ENCODE assay signal across 8 cellular contexts in genomic region chr10:69572159-69573055, GRCh38. TPM values are rescaled to one million over a fixed set of nuclear protein-coding genes. Genes with fewer than 3 reads are reported as not detected.
DNase-seq lines count a peak whose midpoint lies in the region; ATAC-seq, FAIRE-seq and TF ChIP-seq lines count a peak whose summit lies in the region.

No MANE protein-coding gene starts in this region.

- TF ChIP-seq POLR2A in spleen (IDR thresholded peaks at IDR 0.05) (no peak), GM12892 (IDR thresholded peaks at IDR 0.05; ENCODE audit: low read depth, low read length) (no peak)

- H3K27ac ChIP-seq in WERI-Rb-1 (no peak overlapping the region), foreskin keratinocyte (no peak overlapping the region), spleen (no peak overlapping the region)

- H3K4me1 ChIP-seq in foreskin keratinocyte (no peaks in the 10 kb centered on the region), spleen (peaks cover 25 to 42% (median 34%) of the 10 kb centered on the region in 6 donors)

- no peaks in the 10 kb centered on the region for H3K36me3 ChIP-seq in WERI-Rb-1
- no peaks in the 10 kb centered on the region for H3K36me3 ChIP-seq in spleen

- DNase-seq in WERI-Rb-1 (no peak), foreskin keratinocyte (peak in 1 of 2 donors; percentile 19), spleen (no peak), activated gamma-delta T cell (lab: John Stamatoyannopoulos, UW) (no peak), GM12892 (ENCODE audit: insufficient read length) (no peak)

- intact Hi-C loops in spleen (cut with DNase I; ENCODE audit: low total_unique reads) = no loop called here

- TF ChIP-seq CTCF in GM12875 (IDR thresholded peaks at IDR 0.05; ENCODE audit: borderline replicate concordance, insufficient read depth, low read depth, low read length) (no peak), WERI-Rb-1 (IDR thresholded peaks at IDR 0.05; ENCODE audit: low read depth, low read length) (no peak), foreskin keratinocyte (conservative IDR thresholded peaks at IDR 0.05) (no peak), spleen (IDR thresholded peaks at IDR 0.05 in 8 of 11, conservative IDR thresholded peaks at IDR 0.05 in 3 of 11) (no peak)

- WGBS in spleen, 5 donors = 1 to 6% (median 2%) methylated on average over 51 to 85 of the region's 85 CpGs

- peak overlapping the region; percentile 10 for H3K4me3 ChIP-seq in GM12875 (ENCODE audit: low read depth, low read length)
- peak overlapping the region; percentile 46 for H3K4me3 ChIP-seq in WERI-Rb-1 (ENCODE audit: low read depth, low read length)
- peak overlapping the region; percentile 16 to 72 (median 44) for H3K4me3 ChIP-seq in spleen

- ATAC-seq in foreskin keratinocyte (peak; percentile 19), HG03571 (IDR thresholded peaks at IDR 0.05; ENCODE audit: unreplicated experiment) (no peak), HG03108 (IDR thresholded peaks at IDR 0.05; ENCODE audit: unreplicated experiment) (no peak)

- H3K9me3 ChIP-seq in WERI-Rb-1 (ENCODE audit: severe bottlenecking) (no peaks in the 10 kb centered on the region), spleen (no peaks in the 10 kb centered on the region)

- H3K27me3 ChIP-seq in WERI-Rb-1 (ENCODE audit: insufficient read depth, low read depth, severe bottlenecking) = peaks cover 93% of the 10 kb centered on the region
- H3K27me3 ChIP-seq in foreskin keratinocyte = peaks cover 100% of the 10 kb centered on the region
- H3K27me3 ChIP-seq in spleen (replicated peaks in 1 of 7) = peaks cover 0 to 100% (median 97%) of the 10 kb centered on the region in 7 donors

- no peak for FAIRE-seq in GM12892 (lab: Jason Lieb, UNC)

RNA-seq across cellular contexts. Expression of gene NEUROG3, which starts 0.8 kb away (rescaled TPM):
- total RNA-seq in foreskin keratinocyte (not detected in 2 replicates), spleen (not detected)
- polyA plus RNA-seq in foreskin keratinocyte (not detected in 2 replicates), spleen (under 1 TPM in 2 of 3 donors, not detected in 1; 0.06 TPM)
- polyA plus RNA-seq in GM12892 (2012; ENCODE audit: missing spikeins) = not detected

RNA-seq across cellular contexts. Expression of gene FAM241B, which starts 57.6 kb away (rescaled TPM):
- 2.5 and 5.4 TPM in 2 replicates for total RNA-seq in foreskin keratinocyte
- 6.8 and 15.7 TPM in 2 replicates for polyA plus RNA-seq in foreskin keratinocyte
- 1 to 10 TPM in 6 of 7 donors, under 1 TPM in 1; 0.77 to 2.8 (median 1.8) TPM for total RNA-seq in spleen
- 1 to 10 TPM; 1.6 to 3.2 (median 1.7) TPM for polyA plus RNA-seq in spleen
- not detected for polyA plus RNA-seq in GM12892 (2012; ENCODE audit: missing spikeins)
